ENCODE assay signal across 1 cellular context in genomic region chr9:24487946-24488345, GRCh38.
TF ChIP-seq lines count a peak whose summit lies in the region.

No MANE protein-coding gene starts in this region.

TF ChIP-seq in GM23338, 12 proteins besides CTCF, POLR2A, EP300 and RAD21 (continued from another document):
- TF ChIP-seq ZNF462 (CRISPR knock-in tag; IDR thresholded peaks at IDR 0.05) (no peak), POLR2AphosphoS5 (IDR thresholded peaks at IDR 0.05; ENCODE audit: low read depth) (no peak), REST (IDR thresholded peaks at IDR 0.05; ENCODE audit: unreplicated experiment) (no peak), EZH2phosphoT487 (IDR thresholded peaks at IDR 0.05; ENCODE audit: unreplicated experiment) (no peak)
